ENCODE assay signal across 1 cellular context in genomic region chr20:54292186-54292585, GRCh38.
TF ChIP-seq lines count a peak whose summit lies in the region.

No MANE protein-coding gene starts in this region.

TF ChIP-seq in IMR-90, 13 proteins besides CTCF, POLR2A, EP300 and RAD21 (continued from another document):
- no peak for TF ChIP-seq ELK1 (IDR thresholded peaks at IDR 0.05; ENCODE audit: borderline replicate concordance, low read depth, low read length)
